In the genomic region with DNA sequence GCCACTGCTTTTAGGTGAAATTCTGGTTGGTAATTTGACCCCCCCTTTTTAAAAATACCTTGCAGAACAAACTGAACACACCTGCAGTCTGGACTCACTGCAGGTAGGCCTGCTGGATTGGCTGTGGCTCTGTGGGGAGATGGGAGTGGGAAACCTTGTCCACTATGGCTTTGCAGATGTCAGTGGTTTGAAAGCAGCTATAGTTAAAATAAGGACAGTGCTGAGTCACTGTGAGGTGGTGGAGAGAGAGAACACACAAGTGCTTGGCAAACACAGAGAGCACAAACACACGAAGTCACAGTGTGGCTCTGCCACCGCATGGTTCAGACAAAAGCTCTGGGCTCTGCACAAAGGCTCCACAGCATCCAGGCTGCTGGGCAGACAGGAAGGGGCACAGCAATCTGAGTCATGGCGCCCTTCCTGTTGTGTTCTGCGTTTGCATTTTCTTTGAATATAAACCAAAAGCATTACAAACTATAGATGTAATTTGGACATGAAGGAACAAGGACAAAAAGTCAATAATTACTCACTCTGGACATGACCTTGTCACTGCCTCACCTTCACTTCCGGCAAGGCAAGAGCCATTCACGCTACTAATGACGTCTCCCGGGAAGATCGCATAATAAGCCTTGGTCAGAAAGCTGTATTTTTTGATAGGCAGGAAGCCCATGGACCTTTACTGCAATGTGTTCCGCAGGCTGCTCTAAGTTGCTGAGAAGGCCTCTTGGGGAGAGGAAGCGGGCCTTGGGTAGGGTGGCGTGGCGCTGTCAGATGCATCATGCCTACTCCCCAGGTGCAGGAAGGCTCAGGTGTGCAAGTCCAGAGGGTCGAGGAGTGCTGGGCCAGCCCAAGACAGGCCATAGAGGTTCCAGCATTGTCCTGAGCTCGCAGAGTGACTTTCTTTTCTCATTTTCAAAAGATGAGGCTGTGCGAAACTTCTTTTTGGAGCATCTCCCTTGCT, we compare ENCODE assay signal across 1 cellular context.
TF ChIP-seq lines count a peak whose summit lies in the region.

No MANE protein-coding gene starts in this region.

TF ChIP-seq in HepG2, 621 proteins besides CTCF, POLR2A, EP300 and RAD21 (continued from another document and continues in another):
- TF ChIP-seq, protein P1, sequence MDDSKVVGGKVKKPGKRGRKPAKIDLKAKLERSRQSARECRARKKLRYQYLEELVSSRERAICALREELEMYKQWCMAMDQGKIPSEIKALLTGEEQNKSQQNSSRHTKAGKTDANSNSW (CRISPR knock-in tag; IDR thresholded peaks at IDR 0.05; ENCODE audit: borderline replicate concordance), result no peak
- TF ChIP-seq KLF16 (CRISPR knock-in tag; IDR thresholded peaks at IDR 0.05), result peak in 1 of 2 experiments; percentile 52; a peak in 1 of 4 replicates
- TF ChIP-seq NFE2L2 (IDR thresholded peaks at IDR 0.05; ENCODE audit: low read length), result peak; percentile 99
- TF ChIP-seq ZBTB7A (CRISPR knock-in tag; IDR thresholded peaks at IDR 0.05), result no peak
- no peak; the same call in 1 of the 2 replicates for TF ChIP-seq GATAD1 (CRISPR knock-in tag; IDR thresholded peaks at IDR 0.05)
- TF ChIP-seq MYNN (CRISPR knock-in tag; IDR thresholded peaks at IDR 0.05; ENCODE audit: low read depth), result no peak
- TF ChIP-seq ZNF136 (CRISPR knock-in tag; IDR thresholded peaks at IDR 0.05; ENCODE audit: low read depth), result peak; percentile 74; the same call in 1 of the 2 replicates
- TF ChIP-seq ZNF678 (CRISPR knock-in tag; IDR thresholded peaks at IDR 0.05), result no peak
- TF ChIP-seq ARID5B (CRISPR knock-in tag; IDR thresholded peaks at IDR 0.05), result peak; percentile 74
- TF ChIP-seq ZNF292 (CRISPR knock-in tag; IDR thresholded peaks at IDR 0.05; ENCODE audit: borderline replicate concordance, low read depth), result 0 out of 2 replicates have a peak, but pooled peaks have one; percentile 32
- TF ChIP-seq ZNF549 (CRISPR knock-in tag; IDR thresholded peaks at IDR 0.05), result no peak
- no peak; the same call in 1 of the 2 replicates for TF ChIP-seq KLF6 (CRISPR knock-in tag; IDR thresholded peaks at IDR 0.05)
- TF ChIP-seq CENPBD1 (CRISPR knock-in tag; IDR thresholded peaks at IDR 0.05; ENCODE audit: borderline replicate concordance, low read depth), result no peak
- TF ChIP-seq KDM3A (CRISPR knock-in tag; IDR thresholded peaks at IDR 0.05; ENCODE audit: low read depth), result 0 out of 2 replicates have a peak, but pooled peaks have one; percentile 34
- peak; percentile 88 for TF ChIP-seq MED1 (CRISPR knock-in tag; IDR thresholded peaks at IDR 0.05)
- peak; percentile 51; the same call in 1 of the 2 replicates for TF ChIP-seq NFE2L1 (CRISPR knock-in tag; IDR thresholded peaks at IDR 0.05; ENCODE audit: borderline replicate concordance)
- no peak for TF ChIP-seq ATAD3A (CRISPR knock-in tag; IDR thresholded peaks at IDR 0.05)
- TF ChIP-seq NRL (CRISPR knock-in tag; IDR thresholded peaks at IDR 0.05; ENCODE audit: borderline replicate concordance), result no peak; the same call in 1 of the 2 replicates
- peak; percentile 49; the same call in 1 of the 2 replicates for TF ChIP-seq PHF20 (CRISPR knock-in tag; IDR thresholded peaks at IDR 0.05)
- TF ChIP-seq, protein P2, sequence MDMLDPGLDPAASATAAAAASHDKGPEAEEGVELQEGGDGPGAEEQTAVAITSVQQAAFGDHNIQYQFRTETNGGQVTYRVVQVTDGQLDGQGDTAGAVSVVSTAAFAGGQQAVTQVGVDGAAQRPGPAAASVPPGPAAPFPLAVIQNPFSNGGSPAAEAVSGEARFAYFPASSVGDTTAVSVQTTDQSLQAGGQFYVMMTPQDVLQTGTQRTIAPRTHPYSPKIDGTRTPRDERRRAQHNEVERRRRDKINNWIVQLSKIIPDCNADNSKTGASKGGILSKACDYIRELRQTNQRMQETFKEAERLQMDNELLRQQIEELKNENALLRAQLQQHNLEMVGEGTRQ (IDR thresholded peaks at IDR 0.05; ENCODE audit: low read depth, low read length), result no peak
- TF ChIP-seq, protein P2 (CRISPR knock-in tag; IDR thresholded peaks at IDR 0.05; ENCODE audit: borderline replicate concordance), result peak; percentile 79; the same call in 1 of the 2 replicates
- TF ChIP-seq, protein P3, sequence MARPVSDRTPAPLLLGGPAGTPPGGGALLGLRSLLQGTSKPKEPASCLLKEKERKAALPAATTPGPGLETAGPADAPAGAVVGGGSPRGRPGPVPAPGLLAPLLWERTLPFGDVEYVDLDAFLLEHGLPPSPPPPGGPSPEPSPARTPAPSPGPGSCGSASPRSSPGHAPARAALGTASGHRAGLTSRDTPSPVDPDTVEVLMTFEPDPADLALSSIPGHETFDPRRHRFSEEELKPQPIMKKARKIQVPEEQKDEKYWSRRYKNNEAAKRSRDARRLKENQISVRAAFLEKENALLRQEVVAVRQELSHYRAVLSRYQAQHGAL (CRISPR knock-in tag; IDR thresholded peaks at IDR 0.05; ENCODE audit: not compliant biosample characterization), result no peak
- TF ChIP-seq GMEB1 (CRISPR knock-in tag; IDR thresholded peaks at IDR 0.05; ENCODE audit: borderline replicate concordance), result no peak
- TF ChIP-seq RXRA (CRISPR knock-in tag; IDR thresholded peaks at IDR 0.05), result peak; percentile 71
- 0 out of 2 replicates have a peak, but pooled peaks have one; percentile 51 for TF ChIP-seq ZNF605 (CRISPR knock-in tag; IDR thresholded peaks at IDR 0.05)
- TF ChIP-seq NR2C2 (CRISPR knock-in tag; IDR thresholded peaks at IDR 0.05; ENCODE audit: borderline replicate concordance), result peak; percentile 65
- TF ChIP-seq CBX1 (IDR thresholded peaks at IDR 0.05; ENCODE audit: low read depth), result peak; percentile 24
- TF ChIP-seq ZNF75D (CRISPR knock-in tag; IDR thresholded peaks at IDR 0.05; ENCODE audit: borderline replicate concordance), result no peak
- TF ChIP-seq, protein P4, sequence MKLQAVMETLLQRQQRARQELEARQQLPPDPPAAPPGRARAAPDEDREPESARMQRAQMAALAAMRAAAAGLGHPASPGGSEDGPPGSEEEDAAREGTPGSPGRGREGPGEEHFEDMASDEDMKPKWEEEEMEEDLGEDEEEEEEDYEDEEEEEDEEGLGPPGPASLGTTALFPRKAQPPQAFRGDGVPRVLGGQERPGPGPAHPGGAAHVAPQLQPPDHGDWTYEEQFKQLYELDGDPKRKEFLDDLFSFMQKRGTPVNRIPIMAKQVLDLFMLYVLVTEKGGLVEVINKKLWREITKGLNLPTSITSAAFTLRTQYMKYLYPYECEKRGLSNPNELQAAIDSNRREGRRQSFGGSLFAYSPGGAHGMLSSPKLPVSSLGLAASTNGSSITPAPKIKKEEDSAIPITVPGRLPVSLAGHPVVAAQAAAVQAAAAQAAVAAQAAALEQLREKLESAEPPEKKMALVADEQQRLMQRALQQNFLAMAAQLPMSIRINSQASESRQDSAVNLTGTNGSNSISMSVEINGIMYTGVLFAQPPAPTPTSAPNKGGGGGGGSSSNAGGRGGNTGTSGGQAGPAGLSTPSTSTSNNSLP (IDR thresholded peaks at IDR 0.05; ENCODE audit: low read depth, low read length), result peak; percentile 31; the same call in 1 of the 2 replicates
- no peak for TF ChIP-seq ZNF564 (CRISPR knock-in tag; IDR thresholded peaks at IDR 0.05)
- TF ChIP-seq ZNF746 (CRISPR knock-in tag; IDR thresholded peaks at IDR 0.05), result no peak
- TF ChIP-seq, protein P5, sequence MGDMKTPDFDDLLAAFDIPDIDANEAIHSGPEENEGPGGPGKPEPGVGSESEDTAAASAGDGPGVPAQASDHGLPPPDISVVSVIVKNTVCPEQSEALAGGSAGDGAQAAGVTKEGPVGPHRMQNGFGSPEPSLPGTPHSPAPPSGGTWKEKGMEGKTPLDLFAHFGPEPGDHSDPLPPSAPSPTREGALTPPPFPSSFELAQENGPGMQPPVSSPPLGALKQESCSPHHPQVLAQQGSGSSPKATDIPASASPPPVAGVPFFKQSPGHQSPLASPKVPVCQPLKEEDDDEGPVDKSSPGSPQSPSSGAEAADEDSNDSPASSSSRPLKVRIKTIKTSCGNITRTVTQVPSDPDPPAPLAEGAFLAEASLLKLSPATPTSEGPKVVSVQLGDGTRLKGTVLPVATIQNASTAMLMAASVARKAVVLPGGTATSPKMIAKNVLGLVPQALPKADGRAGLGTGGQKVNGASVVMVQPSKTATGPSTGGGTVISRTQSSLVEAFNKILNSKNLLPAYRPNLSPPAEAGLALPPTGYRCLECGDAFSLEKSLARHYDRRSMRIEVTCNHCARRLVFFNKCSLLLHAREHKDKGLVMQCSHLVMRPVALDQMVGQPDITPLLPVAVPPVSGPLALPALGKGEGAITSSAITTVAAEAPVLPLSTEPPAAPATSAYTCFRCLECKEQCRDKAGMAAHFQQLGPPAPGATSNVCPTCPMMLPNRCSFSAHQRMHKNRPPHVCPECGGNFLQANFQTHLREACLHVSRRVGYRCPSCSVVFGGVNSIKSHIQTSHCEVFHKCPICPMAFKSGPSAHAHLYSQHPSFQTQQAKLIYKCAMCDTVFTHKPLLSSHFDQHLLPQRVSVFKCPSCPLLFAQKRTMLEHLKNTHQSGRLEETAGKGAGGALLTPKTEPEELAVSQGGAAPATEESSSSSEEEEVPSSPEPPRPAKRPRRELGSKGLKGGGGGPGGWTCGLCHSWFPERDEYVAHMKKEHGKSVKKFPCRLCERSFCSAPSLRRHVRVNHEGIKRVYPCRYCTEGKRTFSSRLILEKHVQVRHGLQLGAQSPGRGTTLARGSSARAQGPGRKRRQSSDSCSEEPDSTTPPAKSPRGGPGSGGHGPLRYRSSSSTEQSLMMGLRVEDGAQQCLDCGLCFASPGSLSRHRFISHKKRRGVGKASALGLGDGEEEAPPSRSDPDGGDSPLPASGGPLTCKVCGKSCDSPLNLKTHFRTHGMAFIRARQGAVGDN (CRISPR knock-in tag; IDR thresholded peaks at IDR 0.05), result peak; percentile 92
- TF ChIP-seq ZSCAN12 (CRISPR knock-in tag; IDR thresholded peaks at IDR 0.05), result no peak
- TF ChIP-seq MIER2 (CRISPR knock-in tag; IDR thresholded peaks at IDR 0.05), result peak; percentile 25; the same call in 1 of the 2 replicates
- TF ChIP-seq, protein P6, sequence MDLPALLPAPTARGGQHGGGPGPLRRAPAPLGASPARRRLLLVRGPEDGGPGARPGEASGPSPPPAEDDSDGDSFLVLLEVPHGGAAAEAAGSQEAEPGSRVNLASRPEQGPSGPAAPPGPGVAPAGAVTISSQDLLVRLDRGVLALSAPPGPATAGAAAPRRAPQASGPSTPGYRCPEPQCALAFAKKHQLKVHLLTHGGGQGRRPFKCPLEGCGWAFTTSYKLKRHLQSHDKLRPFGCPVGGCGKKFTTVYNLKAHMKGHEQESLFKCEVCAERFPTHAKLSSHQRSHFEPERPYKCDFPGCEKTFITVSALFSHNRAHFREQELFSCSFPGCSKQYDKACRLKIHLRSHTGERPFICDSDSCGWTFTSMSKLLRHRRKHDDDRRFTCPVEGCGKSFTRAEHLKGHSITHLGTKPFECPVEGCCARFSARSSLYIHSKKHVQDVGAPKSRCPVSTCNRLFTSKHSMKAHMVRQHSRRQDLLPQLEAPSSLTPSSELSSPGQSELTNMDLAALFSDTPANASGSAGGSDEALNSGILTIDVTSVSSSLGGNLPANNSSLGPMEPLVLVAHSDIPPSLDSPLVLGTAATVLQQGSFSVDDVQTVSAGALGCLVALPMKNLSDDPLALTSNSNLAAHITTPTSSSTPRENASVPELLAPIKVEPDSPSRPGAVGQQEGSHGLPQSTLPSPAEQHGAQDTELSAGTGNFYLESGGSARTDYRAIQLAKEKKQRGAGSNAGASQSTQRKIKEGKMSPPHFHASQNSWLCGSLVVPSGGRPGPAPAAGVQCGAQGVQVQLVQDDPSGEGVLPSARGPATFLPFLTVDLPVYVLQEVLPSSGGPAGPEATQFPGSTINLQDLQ (CRISPR knock-in tag; IDR thresholded peaks at IDR 0.05), result no peak
- TF ChIP-seq KMT2B (CRISPR knock-in tag; IDR thresholded peaks at IDR 0.05), result no peak
